ENCODE assay signal across 3 cellular contexts in genomic region chr6:12832341-12832740, GRCh38.
"Had no signal": no experiment of that assay in that cellular context is flagged by ENCODE, and none has a peak within 500 bp of the region (broad histone marks: within the 10 kb centered on the region; RNA-seq: fewer than 3 reads in every experiment).

No MANE protein-coding gene starts in this region.

- DNase-seq: H9, HCEC 1CT, KBM-7 had no signal
